ENCODE assay signal across 9 cellular contexts in the genomic region with DNA sequence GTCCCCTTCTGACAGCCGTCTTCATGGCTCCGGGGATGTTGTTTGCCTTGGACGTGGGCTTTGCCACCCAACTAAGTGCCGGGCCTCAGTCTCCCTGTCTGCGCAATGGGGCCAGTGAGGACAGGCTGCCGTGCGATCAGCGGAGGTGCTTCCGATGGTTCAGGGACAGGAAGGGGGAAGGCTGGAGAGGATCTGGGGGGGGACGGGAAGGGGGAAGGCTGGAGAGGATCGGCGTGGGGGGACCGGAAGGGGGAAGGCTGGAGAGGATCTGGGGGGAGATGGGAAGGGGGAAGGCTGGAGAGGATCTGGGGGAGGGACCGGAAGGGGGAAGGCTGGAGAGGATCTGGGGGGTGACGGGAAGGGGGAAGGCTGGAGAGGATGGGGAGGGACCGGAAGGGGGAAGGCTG. TPM values are rescaled to one million over a fixed set of nuclear protein-coding genes. Genes with fewer than 3 reads are reported as not detected.
A peak's percentile ranks its signal among the peaks of the same experiment; 100 is the strongest.
DNase-seq lines count a peak whose midpoint lies in the region; ATAC-seq lines count a peak whose summit lies in the region.
"Had no signal": no experiment of that assay in that cellular context is flagged by ENCODE, and none has a peak within 500 bp of the region (broad histone marks: within the 10 kb centered on the region; RNA-seq: fewer than 3 reads in every experiment).

No MANE protein-coding gene starts in this region.

- H3K4me3 ChIP-seq in NT2/D1 (ENCODE audit: insufficient read length, low read depth) (no peak overlapping the region), skeletal muscle cell (ENCODE audit: low read depth, low read length) (peak overlapping the region; percentile 59)

- H3K9me3 ChIP-seq in NT2/D1 (ENCODE audit: insufficient read depth, low read length), result no peaks in the 10 kb centered on the region

- DNase-seq in EL (peak; percentile 93), NT2/D1 (ENCODE audit: low read depth, low spot score) (no peak), epithelial cell of prostate (ENCODE audit: low read depth, low spot score) (no peak), skeletal muscle cell (ENCODE audit: low read depth) (peak; percentile 60), left lobe of liver (ENCODE audit: low spot score) (no peak), posterior vena cava (ENCODE audit: low spot score) (no peak)
- no peak for DNase-seq in T-helper 2 cell treated with Interferon-gamma antibody and Interleukin-4, amounts not matched to agents 5 μg/mL and 100 μg/mL, for 36 hours (ENCODE audit: low spot score)

- no peaks in the 10 kb centered on the region for H3K9me3 Mint-ChIP-seq in T-helper 2 cell treated with Interferon-gamma antibody and Interleukin-4, amounts not matched to agents 5 μg/mL and 100 μg/mL, for 36 hours
- H3K9me3 Mint-ChIP-seq: WTC11 had no signal

- H3K27ac Mint-ChIP-seq in T-helper 2 cell treated with Interferon-gamma antibody and Interleukin-4, amounts not matched to agents 5 μg/mL and 100 μg/mL, for 36 hours, result no peak overlapping the region
- H3K27ac Mint-ChIP-seq: WTC11 had no signal

- no peaks in the 10 kb centered on the region for H3K36me3 ChIP-seq in NT2/D1 (ENCODE audit: insufficient read depth, insufficient read length, low read length)

- H3K4me1 Mint-ChIP-seq in T-helper 2 cell treated with Interferon-gamma antibody and Interleukin-4, amounts not matched to agents 5 μg/mL and 100 μg/mL, for 36 hours (ENCODE audit: low read depth), result no peaks in the 10 kb centered on the region

- H3K27ac ChIP-seq in epithelial cell of prostate, result peak overlapping the region; percentile 28

- H3K27me3 ChIP-seq in NT2/D1 (ENCODE audit: insufficient read depth, insufficient read length), result peaks cover 6% of the 10 kb centered on the region

- H3K4me3 Mint-ChIP-seq in T-helper 2 cell treated with Interferon-gamma antibody and Interleukin-4, amounts not matched to agents 5 μg/mL and 100 μg/mL, for 36 hours, result no peak overlapping the region

- H3K4me1 ChIP-seq in NT2/D1 (ENCODE audit: insufficient read depth, insufficient read length), result peaks cover 20% of the 10 kb centered on the region

- peaks cover 35% of the 10 kb centered on the region for H3K27me3 Mint-ChIP-seq in T-helper 2 cell treated with Interferon-gamma antibody and Interleukin-4, amounts not matched to agents 5 μg/mL and 100 μg/mL, for 36 hours (ENCODE audit: low read depth)

- ATAC-seq in left lobe of liver, result no peak
- no peak for ATAC-seq in GM18498 (IDR thresholded peaks at IDR 0.05; ENCODE audit: unreplicated experiment)

- intact Hi-C loops in posterior vena cava (cut with DNase I), result no loop called here

- H3K36me3 Mint-ChIP-seq in T-helper 2 cell treated with Interferon-gamma antibody and Interleukin-4, amounts not matched to agents 5 μg/mL and 100 μg/mL, for 36 hours (ENCODE audit: low read depth), result no peaks in the 10 kb centered on the region
- H3K36me3 Mint-ChIP-seq: WTC11 had no signal

- peak overlapping the region; percentile 97 for H3K9ac ChIP-seq in NT2/D1 (ENCODE audit: insufficient read length, low read depth)

RNA-seq across cellular contexts. Expression of gene MMP17, which starts 3.4 kb away (rescaled TPM):
- total RNA-seq in left lobe of liver (1.1 TPM), posterior vena cava (1 to 10 TPM; 4.3 to 5.8 TPM)

Comparison
In these comparisons a context has a peak if more than half of its experiments do, and no peak if none do; other contexts are left out.
1. DNase-seq: peak in EL (single experiment) and skeletal muscle cell (single experiment); none in NT2/D1 (single experiment), epithelial cell of prostate (single experiment), left lobe of liver (single experiment), T-helper 2 cell treated with Interferon-gamma antibody and Interleukin-4, amounts not matched to agents 5 μg/mL and 100 μg/mL, for 36 hours (single experiment) and posterior vena cava (single experiment).